Comparison of ENCODE assay signal across 1 cellular context in the genomic region with DNA sequence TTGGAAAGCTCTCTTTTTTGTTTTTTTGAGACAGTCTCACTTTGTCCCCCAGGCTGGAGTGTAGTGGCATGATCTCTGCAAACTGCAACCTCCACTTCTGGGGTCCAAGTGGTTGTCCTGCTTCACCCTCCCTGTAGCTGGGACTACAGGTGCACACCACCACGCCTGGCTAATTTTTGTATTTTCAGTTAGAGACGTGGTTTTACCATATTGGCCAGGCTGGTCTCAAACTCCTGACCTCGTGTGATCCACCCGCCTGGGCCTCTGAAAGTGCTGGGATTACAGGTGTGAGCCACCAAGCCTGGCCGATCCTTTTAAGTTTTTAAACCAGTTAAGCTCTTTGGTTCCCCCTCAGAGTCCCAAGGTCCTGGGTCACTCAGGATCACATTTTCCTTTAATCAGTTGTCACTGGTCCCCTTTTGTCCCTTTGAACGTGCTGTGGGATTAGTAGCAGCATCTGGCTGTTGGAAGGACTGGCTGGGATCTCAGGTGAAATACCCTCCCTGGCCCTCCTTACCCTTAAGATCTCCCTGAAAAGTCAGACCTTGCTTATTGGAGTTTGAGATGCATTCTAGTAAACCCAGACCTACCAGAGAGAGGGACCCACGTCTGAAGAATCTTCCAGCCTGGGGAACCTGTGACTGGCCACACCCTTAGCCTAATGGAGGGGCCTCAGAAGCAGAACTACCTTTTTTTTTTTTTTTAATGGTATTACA.
TF ChIP-seq lines count a peak whose summit lies in the region.

No MANE protein-coding gene starts in this region.

TF ChIP-seq in HepG2, 621 proteins besides CTCF, POLR2A, EP300 and RAD21 (continued from another document and continues in another):
- TF ChIP-seq, protein P1, sequence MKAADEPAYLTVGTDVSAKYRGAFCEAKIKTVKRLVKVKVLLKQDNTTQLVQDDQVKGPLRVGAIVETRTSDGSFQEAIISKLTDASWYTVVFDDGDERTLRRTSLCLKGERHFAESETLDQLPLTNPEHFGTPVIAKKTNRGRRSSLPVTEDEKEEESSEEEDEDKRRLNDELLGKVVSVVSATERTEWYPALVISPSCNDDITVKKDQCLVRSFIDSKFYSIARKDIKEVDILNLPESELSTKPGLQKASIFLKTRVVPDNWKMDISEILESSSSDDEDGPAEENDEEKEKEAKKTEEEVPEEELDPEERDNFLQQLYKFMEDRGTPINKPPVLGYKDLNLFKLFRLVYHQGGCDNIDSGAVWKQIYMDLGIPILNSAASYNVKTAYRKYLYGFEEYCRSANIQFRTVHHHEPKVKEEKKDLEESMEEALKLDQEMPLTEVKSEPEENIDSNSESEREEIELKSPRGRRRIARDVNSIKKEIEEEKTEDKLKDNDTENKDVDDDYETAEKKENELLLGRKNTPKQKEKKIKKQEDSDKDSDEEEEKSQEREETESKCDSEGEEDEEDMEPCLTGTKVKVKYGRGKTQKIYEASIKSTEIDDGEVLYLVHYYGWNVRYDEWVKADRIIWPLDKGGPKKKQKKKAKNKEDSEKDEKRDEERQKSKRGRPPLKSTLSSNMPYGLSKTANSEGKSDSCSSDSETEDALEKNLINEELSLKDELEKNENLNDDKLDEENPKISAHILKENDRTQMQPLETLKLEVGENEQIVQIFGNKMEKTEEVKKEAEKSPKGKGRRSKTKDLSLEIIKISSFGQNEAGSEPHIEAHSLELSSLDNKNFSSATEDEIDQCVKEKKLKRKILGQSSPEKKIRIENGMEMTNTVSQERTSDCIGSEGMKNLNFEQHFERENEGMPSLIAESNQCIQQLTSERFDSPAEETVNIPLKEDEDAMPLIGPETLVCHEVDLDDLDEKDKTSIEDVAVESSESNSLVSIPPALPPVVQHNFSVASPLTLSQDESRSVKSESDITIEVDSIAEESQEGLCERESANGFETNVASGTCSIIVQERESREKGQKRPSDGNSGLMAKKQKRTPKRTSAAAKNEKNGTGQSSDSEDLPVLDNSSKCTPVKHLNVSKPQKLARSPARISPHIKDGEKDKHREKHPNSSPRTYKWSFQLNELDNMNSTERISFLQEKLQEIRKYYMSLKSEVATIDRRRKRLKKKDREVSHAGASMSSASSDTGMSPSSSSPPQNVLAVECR (CRISPR knock-in tag; IDR thresholded peaks at IDR 0.05; ENCODE audit: borderline replicate concordance), result peak; percentile 28; the same call in 1 of the 2 replicates
- TF ChIP-seq CHD2 (IDR thresholded peaks at IDR 0.05; ENCODE audit: low read depth, low read length) (0 out of 2 replicates have a peak, but pooled peaks have one; percentile 46), MXD4 (CRISPR knock-in tag; IDR thresholded peaks at IDR 0.05) (no peak), NFRKB (IDR thresholded peaks at IDR 0.05) (no peak), SIX1 (CRISPR knock-in tag; IDR thresholded peaks at IDR 0.05; ENCODE audit: borderline replicate concordance) (no peak), ZNF335 (CRISPR knock-in tag; IDR thresholded peaks at IDR 0.05) (no peak), HNF4A (CRISPR knock-in tag; IDR thresholded peaks at IDR 0.05) (0 out of 2 replicates have a peak, but pooled peaks have one; percentile 16), ZNF121 (CRISPR knock-in tag; IDR thresholded peaks at IDR 0.05) (peak; percentile 74; the same call in 1 of the 2 replicates), CCDC6 (CRISPR knock-in tag; IDR thresholded peaks at IDR 0.05) (no peak), POLR2G (IDR thresholded peaks at IDR 0.05; ENCODE audit: low read depth, low read length) (peak; percentile 83), ZKSCAN5 (CRISPR knock-in tag; IDR thresholded peaks at IDR 0.05) (no peak), ZNF670 (CRISPR knock-in tag; IDR thresholded peaks at IDR 0.05; ENCODE audit: borderline replicate concordance) (no peak), MED1 (CRISPR knock-in tag; IDR thresholded peaks at IDR 0.05) (no peak; the same call in 1 of the 2 replicates), SRF (IDR thresholded peaks at IDR 0.05; ENCODE audit: low read depth, low read length) (no peak), ATM (IDR thresholded peaks at IDR 0.05; ENCODE audit: borderline replicate concordance) (no peak), CBX2 (IDR thresholded peaks at IDR 0.05; ENCODE audit: low read depth, low read length) (no peak), CBX2 (CRISPR knock-in tag; IDR thresholded peaks at IDR 0.05; ENCODE audit: low read depth) (no peak), DMAP1 (CRISPR knock-in tag; IDR thresholded peaks at IDR 0.05) (0 out of 2 replicates have a peak, but pooled peaks have one; percentile 7), YEATS4 (CRISPR knock-in tag; IDR thresholded peaks at IDR 0.05; ENCODE audit: borderline replicate concordance) (no peak), ZNF17 (CRISPR knock-in tag; IDR thresholded peaks at IDR 0.05) (no peak), JUNB (CRISPR knock-in tag; IDR thresholded peaks at IDR 0.05; ENCODE audit: borderline replicate concordance) (no peak), MZF1 (CRISPR knock-in tag; IDR thresholded peaks at IDR 0.05; ENCODE audit: borderline replicate concordance) (no peak), ZNF432 (CRISPR knock-in tag; IDR thresholded peaks at IDR 0.05; ENCODE audit: borderline replicate concordance) (no peak), TOPORS (CRISPR knock-in tag; IDR thresholded peaks at IDR 0.05) (0 out of 2 replicates have a peak, but pooled peaks have one; percentile 18), HNRNPH1 (optimal IDR thresholded peaks at IDR 0.05; ENCODE audit: low read depth, low read length) (peak; percentile 84), MED13 (CRISPR knock-in tag; IDR thresholded peaks at IDR 0.05) (no peak), RFX5 (IDR thresholded peaks at IDR 0.05; ENCODE audit: low read depth, low read length) (no peak), FOXA1 (IDR thresholded peaks at IDR 0.05) (no peak), FOXA1 (CRISPR knock-in tag; IDR thresholded peaks at IDR 0.05) (no peak), ZNF790 (CRISPR knock-in tag; IDR thresholded peaks at IDR 0.05; ENCODE audit: borderline replicate concordance) (no peak), ZNF557 (CRISPR knock-in tag; IDR thresholded peaks at IDR 0.05) (no peak), ZNF546 (CRISPR knock-in tag; conservative IDR thresholded peaks at IDR 0.05) (no peak)
- TF ChIP-seq, protein P2, sequence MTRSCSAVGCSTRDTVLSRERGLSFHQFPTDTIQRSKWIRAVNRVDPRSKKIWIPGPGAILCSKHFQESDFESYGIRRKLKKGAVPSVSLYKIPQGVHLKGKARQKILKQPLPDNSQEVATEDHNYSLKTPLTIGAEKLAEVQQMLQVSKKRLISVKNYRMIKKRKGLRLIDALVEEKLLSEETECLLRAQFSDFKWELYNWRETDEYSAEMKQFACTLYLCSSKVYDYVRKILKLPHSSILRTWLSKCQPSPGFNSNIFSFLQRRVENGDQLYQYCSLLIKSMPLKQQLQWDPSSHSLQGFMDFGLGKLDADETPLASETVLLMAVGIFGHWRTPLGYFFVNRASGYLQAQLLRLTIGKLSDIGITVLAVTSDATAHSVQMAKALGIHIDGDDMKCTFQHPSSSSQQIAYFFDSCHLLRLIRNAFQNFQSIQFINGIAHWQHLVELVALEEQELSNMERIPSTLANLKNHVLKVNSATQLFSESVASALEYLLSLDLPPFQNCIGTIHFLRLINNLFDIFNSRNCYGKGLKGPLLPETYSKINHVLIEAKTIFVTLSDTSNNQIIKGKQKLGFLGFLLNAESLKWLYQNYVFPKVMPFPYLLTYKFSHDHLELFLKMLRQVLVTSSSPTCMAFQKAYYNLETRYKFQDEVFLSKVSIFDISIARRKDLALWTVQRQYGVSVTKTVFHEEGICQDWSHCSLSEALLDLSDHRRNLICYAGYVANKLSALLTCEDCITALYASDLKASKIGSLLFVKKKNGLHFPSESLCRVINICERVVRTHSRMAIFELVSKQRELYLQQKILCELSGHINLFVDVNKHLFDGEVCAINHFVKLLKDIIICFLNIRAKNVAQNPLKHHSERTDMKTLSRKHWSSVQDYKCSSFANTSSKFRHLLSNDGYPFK (CRISPR knock-in tag; IDR thresholded peaks at IDR 0.05; ENCODE audit: borderline replicate concordance), result no peak
- TF ChIP-seq, protein P3, sequence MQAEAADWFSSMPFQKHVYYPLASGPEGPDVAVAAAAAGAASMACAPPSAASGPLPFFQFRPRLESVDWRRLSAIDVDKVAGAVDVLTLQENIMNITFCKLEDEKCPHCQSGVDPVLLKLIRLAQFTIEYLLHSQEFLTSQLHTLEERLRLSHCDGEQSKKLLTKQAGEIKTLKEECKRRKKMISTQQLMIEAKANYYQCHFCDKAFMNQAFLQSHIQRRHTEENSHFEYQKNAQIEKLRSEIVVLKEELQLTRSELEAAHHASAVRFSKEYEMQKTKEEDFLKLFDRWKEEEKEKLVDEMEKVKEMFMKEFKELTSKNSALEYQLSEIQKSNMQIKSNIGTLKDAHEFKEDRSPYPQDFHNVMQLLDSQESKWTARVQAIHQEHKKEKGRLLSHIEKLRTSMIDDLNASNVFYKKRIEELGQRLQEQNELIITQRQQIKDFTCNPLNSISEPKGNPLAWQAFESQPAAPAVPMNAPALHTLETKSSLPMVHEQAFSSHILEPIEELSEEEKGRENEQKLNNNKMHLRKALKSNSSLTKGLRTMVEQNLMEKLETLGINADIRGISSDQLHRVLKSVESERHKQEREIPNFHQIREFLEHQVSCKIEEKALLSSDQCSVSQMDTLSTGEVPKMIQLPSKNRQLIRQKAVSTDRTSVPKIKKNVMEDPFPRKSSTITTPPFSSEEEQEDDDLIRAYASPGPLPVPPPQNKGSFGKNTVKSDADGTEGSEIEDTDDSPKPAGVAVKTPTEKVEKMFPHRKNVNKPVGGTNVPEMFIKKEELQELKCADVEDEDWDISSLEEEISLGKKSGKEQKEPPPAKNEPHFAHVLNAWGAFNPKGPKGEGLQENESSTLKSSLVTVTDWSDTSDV (CRISPR knock-in tag; IDR thresholded peaks at IDR 0.05), result no peak
- TF ChIP-seq, protein P4, sequence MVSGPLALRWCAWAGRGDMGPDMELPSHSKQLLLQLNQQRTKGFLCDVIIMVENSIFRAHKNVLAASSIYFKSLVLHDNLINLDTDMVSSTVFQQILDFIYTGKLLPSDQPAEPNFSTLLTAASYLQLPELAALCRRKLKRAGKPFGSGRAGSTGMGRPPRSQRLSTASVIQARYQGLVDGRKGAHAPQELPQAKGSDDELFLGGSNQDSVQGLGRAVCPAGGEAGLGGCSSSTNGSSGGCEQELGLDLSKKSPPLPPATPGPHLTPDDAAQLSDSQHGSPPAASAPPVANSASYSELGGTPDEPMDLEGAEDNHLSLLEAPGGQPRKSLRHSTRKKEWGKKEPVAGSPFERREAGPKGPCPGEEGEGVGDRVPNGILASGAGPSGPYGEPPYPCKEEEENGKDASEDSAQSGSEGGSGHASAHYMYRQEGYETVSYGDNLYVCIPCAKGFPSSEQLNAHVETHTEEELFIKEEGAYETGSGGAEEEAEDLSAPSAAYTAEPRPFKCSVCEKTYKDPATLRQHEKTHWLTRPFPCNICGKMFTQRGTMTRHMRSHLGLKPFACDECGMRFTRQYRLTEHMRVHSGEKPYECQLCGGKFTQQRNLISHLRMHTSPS (CRISPR knock-in tag; IDR thresholded peaks at IDR 0.05; ENCODE audit: low read depth), result no peak
- TF ChIP-seq, protein P5, sequence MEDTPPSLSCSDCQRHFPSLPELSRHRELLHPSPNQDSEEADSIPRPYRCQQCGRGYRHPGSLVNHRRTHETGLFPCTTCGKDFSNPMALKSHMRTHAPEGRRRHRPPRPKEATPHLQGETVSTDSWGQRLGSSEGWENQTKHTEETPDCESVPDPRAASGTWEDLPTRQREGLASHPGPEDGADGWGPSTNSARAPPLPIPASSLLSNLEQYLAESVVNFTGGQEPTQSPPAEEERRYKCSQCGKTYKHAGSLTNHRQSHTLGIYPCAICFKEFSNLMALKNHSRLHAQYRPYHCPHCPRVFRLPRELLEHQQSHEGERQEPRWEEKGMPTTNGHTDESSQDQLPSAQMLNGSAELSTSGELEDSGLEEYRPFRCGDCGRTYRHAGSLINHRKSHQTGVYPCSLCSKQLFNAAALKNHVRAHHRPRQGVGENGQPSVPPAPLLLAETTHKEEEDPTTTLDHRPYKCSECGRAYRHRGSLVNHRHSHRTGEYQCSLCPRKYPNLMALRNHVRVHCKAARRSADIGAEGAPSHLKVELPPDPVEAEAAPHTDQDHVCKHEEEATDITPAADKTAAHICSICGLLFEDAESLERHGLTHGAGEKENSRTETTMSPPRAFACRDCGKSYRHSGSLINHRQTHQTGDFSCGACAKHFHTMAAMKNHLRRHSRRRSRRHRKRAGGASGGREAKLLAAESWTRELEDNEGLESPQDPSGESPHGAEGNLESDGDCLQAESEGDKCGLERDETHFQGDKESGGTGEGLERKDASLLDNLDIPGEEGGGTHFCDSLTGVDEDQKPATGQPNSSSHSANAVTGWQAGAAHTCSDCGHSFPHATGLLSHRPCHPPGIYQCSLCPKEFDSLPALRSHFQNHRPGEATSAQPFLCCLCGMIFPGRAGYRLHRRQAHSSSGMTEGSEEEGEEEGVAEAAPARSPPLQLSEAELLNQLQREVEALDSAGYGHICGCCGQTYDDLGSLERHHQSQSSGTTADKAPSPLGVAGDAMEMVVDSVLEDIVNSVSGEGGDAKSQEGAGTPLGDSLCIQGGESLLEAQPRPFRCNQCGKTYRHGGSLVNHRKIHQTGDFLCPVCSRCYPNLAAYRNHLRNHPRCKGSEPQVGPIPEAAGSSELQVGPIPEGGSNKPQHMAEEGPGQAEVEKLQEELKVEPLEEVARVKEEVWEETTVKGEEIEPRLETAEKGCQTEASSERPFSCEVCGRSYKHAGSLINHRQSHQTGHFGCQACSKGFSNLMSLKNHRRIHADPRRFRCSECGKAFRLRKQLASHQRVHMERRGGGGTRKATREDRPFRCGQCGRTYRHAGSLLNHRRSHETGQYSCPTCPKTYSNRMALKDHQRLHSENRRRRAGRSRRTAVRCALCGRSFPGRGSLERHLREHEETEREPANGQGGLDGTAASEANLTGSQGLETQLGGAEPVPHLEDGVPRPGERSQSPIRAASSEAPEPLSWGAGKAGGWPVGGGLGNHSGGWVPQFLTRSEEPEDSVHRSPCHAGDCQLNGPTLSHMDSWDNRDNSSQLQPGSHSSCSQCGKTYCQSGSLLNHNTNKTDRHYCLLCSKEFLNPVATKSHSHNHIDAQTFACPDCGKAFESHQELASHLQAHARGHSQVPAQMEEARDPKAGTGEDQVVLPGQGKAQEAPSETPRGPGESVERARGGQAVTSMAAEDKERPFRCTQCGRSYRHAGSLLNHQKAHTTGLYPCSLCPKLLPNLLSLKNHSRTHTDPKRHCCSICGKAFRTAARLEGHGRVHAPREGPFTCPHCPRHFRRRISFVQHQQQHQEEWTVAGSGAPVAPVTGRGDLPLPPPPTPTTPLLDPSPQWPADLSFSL (CRISPR knock-in tag; IDR thresholded peaks at IDR 0.05), result no peak
- TF ChIP-seq, protein P6, sequence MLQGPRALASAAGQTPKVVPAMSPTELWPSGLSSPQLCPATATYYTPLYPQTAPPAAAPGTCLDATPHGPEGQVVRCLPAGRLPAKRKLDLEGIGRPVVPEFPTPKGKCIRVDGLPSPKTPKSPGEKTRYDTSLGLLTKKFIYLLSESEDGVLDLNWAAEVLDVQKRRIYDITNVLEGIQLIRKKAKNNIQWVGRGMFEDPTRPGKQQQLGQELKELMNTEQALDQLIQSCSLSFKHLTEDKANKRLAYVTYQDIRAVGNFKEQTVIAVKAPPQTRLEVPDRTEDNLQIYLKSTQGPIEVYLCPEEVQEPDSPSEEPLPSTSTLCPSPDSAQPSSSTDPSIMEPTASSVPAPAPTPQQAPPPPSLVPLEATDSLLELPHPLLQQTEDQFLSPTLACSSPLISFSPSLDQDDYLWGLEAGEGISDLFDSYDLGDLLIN (CRISPR knock-in tag; IDR thresholded peaks at IDR 0.05; ENCODE audit: borderline replicate concordance), result no peak
- TF ChIP-seq, protein P7, sequence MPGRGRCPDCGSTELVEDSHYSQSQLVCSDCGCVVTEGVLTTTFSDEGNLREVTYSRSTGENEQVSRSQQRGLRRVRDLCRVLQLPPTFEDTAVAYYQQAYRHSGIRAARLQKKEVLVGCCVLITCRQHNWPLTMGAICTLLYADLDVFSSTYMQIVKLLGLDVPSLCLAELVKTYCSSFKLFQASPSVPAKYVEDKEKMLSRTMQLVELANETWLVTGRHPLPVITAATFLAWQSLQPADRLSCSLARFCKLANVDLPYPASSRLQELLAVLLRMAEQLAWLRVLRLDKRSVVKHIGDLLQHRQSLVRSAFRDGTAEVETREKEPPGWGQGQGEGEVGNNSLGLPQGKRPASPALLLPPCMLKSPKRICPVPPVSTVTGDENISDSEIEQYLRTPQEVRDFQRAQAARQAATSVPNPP (CRISPR knock-in tag; IDR thresholded peaks at IDR 0.05), result peak; percentile 86; the same call in 1 of the 2 replicates
